Comparison of ENCODE assay signal across 8 cellular contexts in genomic region chr19:21463449-21464105, GRCh38. TPM values are rescaled to one million over a fixed set of nuclear protein-coding genes. Genes with fewer than 3 reads are reported as not detected.
A peak's percentile ranks its signal among the peaks of the same experiment; 100 is the strongest.
DNase-seq lines count a peak whose midpoint lies in the region; ATAC-seq and TF ChIP-seq lines count a peak whose summit lies in the region.

No MANE protein-coding gene starts in this region.

- DNase-seq in Daoy (ENCODE audit: low read depth), result peak; percentile 69
- peak; percentile 69 for DNase-seq in LNCaP clone FGC (ENCODE audit: low read depth)
- no peak for DNase-seq in activated T-cell treated with anti-CD3 and anti-CD28 coated beads, Interleukin-2, amount 50 U/mL, for 4 hours
- DNase-seq in right cardiac atrium, result peak in 2 of 3 donors; percentile 73
- DNase-seq in retinal pigment epithelial cell (ENCODE audit: low read depth), result peak; percentile 72

- intact Hi-C loops in right cardiac atrium (cut with DNase I), result no loop called here

- peaks cover 8% of the 10 kb centered on the region for H3K27me3 Mint-ChIP-seq in activated T-cell treated with anti-CD3 and anti-CD28 coated beads, Interleukin-2, amount 50 U/mL, for 4 hours (ENCODE audit: low read depth)

- no peak overlapping the region for H3K27ac ChIP-seq in right cardiac atrium (ENCODE audit: low read length)

- H3K4me3 Mint-ChIP-seq in activated T-cell treated with anti-CD3 and anti-CD28 coated beads, Interleukin-2, amount 50 U/mL, for 4 hours, result peak overlapping the region; percentile 81

- TF ChIP-seq CTCF in LNCaP clone FGC (IDR thresholded peaks at IDR 0.05; ENCODE audit: control insufficient read depth, extremely low read depth, insufficient read depth), result no peak
- TF ChIP-seq CTCF in retinal pigment epithelial cell (conservative IDR thresholded peaks at IDR 0.05; ENCODE audit: low read depth, low read length), result no peak

- H3K9me3 ChIP-seq in right cardiac atrium (ENCODE audit: control insufficient read depth, low read length), result peaks cover 4% of the 10 kb centered on the region

- H3K36me3 Mint-ChIP-seq in activated T-cell treated with anti-CD3 and anti-CD28 coated beads, Interleukin-2, amount 50 U/mL, for 4 hours (ENCODE audit: insufficient read depth), result peaks cover 3% of the 10 kb centered on the region

- H3K9me3 Mint-ChIP-seq in activated T-cell treated with anti-CD3 and anti-CD28 coated beads, Interleukin-2, amount 50 U/mL, for 4 hours, result peaks cover 9% of the 10 kb centered on the region

- ATAC-seq in activated T-cell treated with anti-CD3 and anti-CD28 coated beads, Interleukin-2, amount 50 U/mL, for 4 hours, result peak; percentile 78 to 92
- ATAC-seq in right cardiac atrium (peak; percentile 66 to 87), GM18511 (IDR thresholded peaks at IDR 0.05; ENCODE audit: unreplicated experiment) (no peak), GM19397 (IDR thresholded peaks at IDR 0.05; ENCODE audit: unreplicated experiment) (no peak), HG03196 (IDR thresholded peaks at IDR 0.05; ENCODE audit: unreplicated experiment) (no peak)

- H3K27me3 ChIP-seq in right cardiac atrium (ENCODE audit: control insufficient read depth, insufficient read depth), result no peaks in the 10 kb centered on the region

- H3K4me3 ChIP-seq in LNCaP clone FGC (ENCODE audit: low read depth, low read length) (peak overlapping the region; percentile 62), right cardiac atrium (ENCODE audit: low read length) (peak overlapping the region; percentile 41), retinal pigment epithelial cell (ENCODE audit: low read length) (peak overlapping the region; percentile 85)

- no peaks in the 10 kb centered on the region for H3K4me1 ChIP-seq in right cardiac atrium (ENCODE audit: control insufficient read depth, insufficient read depth, low read length)

- peaks cover 4% of the 10 kb centered on the region for H3K4me1 Mint-ChIP-seq in activated T-cell treated with anti-CD3 and anti-CD28 coated beads, Interleukin-2, amount 50 U/mL, for 4 hours (ENCODE audit: low read depth)

- WGBS in right cardiac atrium, result 2% methylated on average over 38 of the region's 38 CpGs

RNA-seq across cellular contexts. Expression of gene ZNF429, which starts 41.8 kb away (rescaled TPM):
- 1.1 and 1.3 TPM in 2 replicates for total RNA-seq in Daoy (2014; rRNA removed; shearing (Covaris generic))
- 1 to 10 TPM; 5.1 to 5.9 (median 5.4) TPM for total RNA-seq in activated T-cell treated with anti-CD3 and anti-CD28 coated beads, Interleukin-2, amount 50 U/mL, for 4 hours
- total RNA-seq in right cardiac atrium, result 10 to 100 TPM in 2 of 4 donors, 1 to 10 TPM in 2; 8.5 to 12.0 (median 10.4) TPM
- 8.5 TPM for polyA plus RNA-seq in right cardiac atrium

Comparison
In these comparisons a context has a peak if more than half of its experiments do, and no peak if none do; other contexts are left out.
1. ATAC-seq: peak in activated T-cell treated with anti-CD3 and anti-CD28 coated beads, Interleukin-2, amount 50 U/mL, for 4 hours (2 of 2) and right cardiac atrium (2 of 2); none in GM18511 (single experiment), GM19397 (single experiment) and HG03196 (single experiment).
2. Peak in every context shown above with its lines, with median percentiles within 50 percentile points of each other: H3K4me3 ChIP-seq.